Comparison of ENCODE assay signal across 23 cellular contexts in the genomic region with DNA sequence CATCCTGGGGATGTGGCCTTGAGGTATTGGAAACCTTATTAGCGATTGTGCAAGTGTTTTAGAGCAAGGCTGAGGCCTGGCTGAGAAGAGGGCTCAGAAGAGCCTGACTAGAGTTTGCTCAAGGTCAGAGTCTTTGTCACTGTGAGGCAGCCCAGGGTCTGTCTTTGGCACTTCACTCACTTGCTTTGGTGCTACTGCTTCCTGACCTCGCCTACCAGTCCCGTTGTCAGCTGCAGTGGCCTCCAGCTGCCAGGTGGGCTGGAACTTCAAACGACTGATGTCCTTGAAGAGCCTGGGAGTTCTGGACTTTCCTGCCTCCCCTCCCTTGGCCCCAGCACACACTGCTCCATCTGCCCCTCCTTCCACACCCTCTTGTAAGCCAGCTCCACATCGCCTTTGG.
A peak's percentile ranks its signal among the peaks of the same experiment; 100 is the strongest.
DNase-seq lines count a peak whose midpoint lies in the region; FAIRE-seq and TF ChIP-seq lines count a peak whose summit lies in the region.
"Had no signal": no experiment of that assay in that cellular context is flagged by ENCODE, and none has a peak within 500 bp of the region (broad histone marks: within the 10 kb centered on the region; RNA-seq: fewer than 3 reads in every experiment).

No MANE protein-coding gene starts in this region.

- WGBS in trophoblast cell (ENCODE audit: extremely low coverage, insufficient coverage, insufficient read length) = no CpG with 5 or more reads among the region's 5 CpGs

- no peaks in the 10 kb centered on the region for H3K9me3 ChIP-seq in Loucy (ENCODE audit: insufficient read depth, low read depth, low read length)
- H3K9me3 ChIP-seq in astrocyte (ENCODE audit: insufficient read depth, low read depth, low read length) = no peaks in the 10 kb centered on the region
- H3K9me3 ChIP-seq in trophoblast cell (ENCODE audit: insufficient read depth, low read depth, low read length) = no peaks in the 10 kb centered on the region
- H3K9me3 ChIP-seq: A549, lower lobe of right lung, MG63, uterus had no signal

- H2BK5ac ChIP-seq in trophoblast cell (ENCODE audit: low read depth, low read length, poor library complexity) = no peak overlapping the region

- H3K18ac ChIP-seq in trophoblast cell (ENCODE audit: low read length) = peak overlapping the region; percentile 6

- H4K12ac ChIP-seq in trophoblast cell (ENCODE audit: low read depth, low read length) = no peak overlapping the region

- peak overlapping the region; percentile 13 for H3K14ac ChIP-seq in trophoblast cell (ENCODE audit: low read length)

- H3K9me2 ChIP-seq in Loucy (replicated peaks; ENCODE audit: low read depth, low read length) = no peaks in the 10 kb centered on the region

- H3K27me3 ChIP-seq in Loucy (ENCODE audit: insufficient read depth, low read length, poor library complexity, severe bottlenecking) (no peaks in the 10 kb centered on the region), astrocyte (ENCODE audit: insufficient read depth, low read length) (no peaks in the 10 kb centered on the region), trophoblast cell (ENCODE audit: insufficient read depth, low read length) (no peaks in the 10 kb centered on the region)
- H3K27me3 ChIP-seq: foreskin keratinocyte, MG63, uterus had no signal

- peak overlapping the region; percentile 90 for H3K27ac Mint-ChIP-seq in T-helper 1 cell treated with Interleukin-12 subunit alpha and Interleukin-12 subunit beta and Interleukin-4 antibody, amounts not matched to agents 30 μg/mL and 1 μg/mL, for 36 hours
- H3K27ac Mint-ChIP-seq in astrocyte (ENCODE audit: unreplicated experiment) = peak overlapping the region; percentile 43

- H2AK5ac ChIP-seq in trophoblast cell (ENCODE audit: low read length) = peak overlapping the region; percentile 13

- no peak overlapping the region for H3K23ac ChIP-seq in trophoblast cell (ENCODE audit: low read length)

- H4K8ac ChIP-seq in trophoblast cell (ENCODE audit: low read depth, low read length) = no peak overlapping the region

- H2BK120ac ChIP-seq in trophoblast cell (ENCODE audit: insufficient read depth, low read length, poor library complexity) = peak overlapping the region; percentile 55

- H3K27ac ChIP-seq in astrocyte (ENCODE audit: low read depth, low read length) (no peak overlapping the region), trophoblast cell (ENCODE audit: low read depth, low read length) (no peak overlapping the region)
- H3K27ac ChIP-seq: A549, foreskin keratinocyte, uterus had no signal

- H4K91ac ChIP-seq in trophoblast cell (ENCODE audit: low read depth, low read length) = no peak overlapping the region

- H3K4me2 ChIP-seq in Loucy (ENCODE audit: low read depth, low read length, poor library complexity, severe bottlenecking) (no peak overlapping the region), astrocyte (ENCODE audit: low read length) (no peak overlapping the region), trophoblast cell (ENCODE audit: low read length) (no peak overlapping the region)
- H3K4me2 ChIP-seq: A549 had no signal

- peaks cover 38% of the 10 kb centered on the region for H3K4me1 ChIP-seq in Loucy (ENCODE audit: insufficient read depth, low read length, poor library complexity, severe bottlenecking)
- H3K4me1 ChIP-seq in astrocyte (ENCODE audit: insufficient read depth, low read length) = peaks cover 32% of the 10 kb centered on the region
- peaks cover 4 to 23% of the 10 kb centered on the region in 2 experiments for H3K4me1 ChIP-seq in trophoblast cell (ENCODE audit: control insufficient read depth in 1 of 2, insufficient read depth in 2 of 2, low read length in 2 of 2)
- H3K4me1 ChIP-seq: uterus had no signal

- H4K20me1 ChIP-seq in Loucy (ENCODE audit: insufficient read depth, low read length, poor library complexity, severe bottlenecking) (no peaks in the 10 kb centered on the region), astrocyte (ENCODE audit: insufficient read depth, low read length) (no peaks in the 10 kb centered on the region)

- H3K79me2 ChIP-seq in Loucy (ENCODE audit: insufficient read depth, low read length) (no peaks in the 10 kb centered on the region), astrocyte (ENCODE audit: insufficient read depth, low read length) (no peaks in the 10 kb centered on the region), trophoblast cell (ENCODE audit: control insufficient read depth, insufficient read depth, low read length, poor library complexity) (peaks cover 3% of the 10 kb centered on the region)

- no peaks in the 10 kb centered on the region for H3K36me3 ChIP-seq in Loucy (ENCODE audit: insufficient read depth, low read length)
- H3K36me3 ChIP-seq in astrocyte (ENCODE audit: insufficient read depth, low read length) = no peaks in the 10 kb centered on the region
- H3K36me3 ChIP-seq in trophoblast cell (ENCODE audit: control insufficient read depth in 1 of 2, insufficient read depth in 2 of 2, low read length in 2 of 2) = no peaks in the 10 kb centered on the region
- H3K36me3 ChIP-seq: lower lobe of right lung, MG63, uterus had no signal

- H2BK12ac ChIP-seq in trophoblast cell (ENCODE audit: low read length) = peak overlapping the region; percentile 3

- peaks cover 32% of the 10 kb centered on the region for H3K4me1 Mint-ChIP-seq in T-helper 1 cell treated with Interleukin-12 subunit alpha and Interleukin-12 subunit beta and Interleukin-4 antibody, amounts not matched to agents 30 μg/mL and 1 μg/mL, for 36 hours (ENCODE audit: low read depth)
- peaks cover 31% of the 10 kb centered on the region for H3K4me1 Mint-ChIP-seq in astrocyte (ENCODE audit: low read depth, unreplicated experiment)

- H3K4ac ChIP-seq in trophoblast cell (ENCODE audit: low read depth, low read length) = no peak overlapping the region

- H3K79me1 ChIP-seq in trophoblast cell (ENCODE audit: low read length) = peaks cover 11% of the 10 kb centered on the region

- TF ChIP-seq CTCF in Loucy (conservative IDR thresholded peaks at IDR 0.05; ENCODE audit: low read length) = no peak
- no peak for TF ChIP-seq CTCF in astrocyte (IDR thresholded peaks at IDR 0.05; ENCODE audit: insufficient read depth, low read depth, low read length)

- no peak for FAIRE-seq in astrocyte (lab: Jason Lieb, UNC)
- FAIRE-seq: A549, keratinocyte had no signal

- peaks cover 9% of the 10 kb centered on the region for H3K36me3 Mint-ChIP-seq in T-helper 1 cell treated with Interleukin-12 subunit alpha and Interleukin-12 subunit beta and Interleukin-4 antibody, amounts not matched to agents 30 μg/mL and 1 μg/mL, for 36 hours (ENCODE audit: low read depth)
- H3K36me3 Mint-ChIP-seq in astrocyte (ENCODE audit: low read depth, unreplicated experiment) = no peaks in the 10 kb centered on the region
- H3K36me3 Mint-ChIP-seq: CD4-positive, CD25-positive, alpha-beta regulatory T cell had no signal

- no peaks in the 10 kb centered on the region for H3K9me3 Mint-ChIP-seq in T-helper 1 cell treated with Interleukin-12 subunit alpha and Interleukin-12 subunit beta and Interleukin-4 antibody, amounts not matched to agents 30 μg/mL and 1 μg/mL, for 36 hours
- peaks cover 2% of the 10 kb centered on the region for H3K9me3 Mint-ChIP-seq in astrocyte (ENCODE audit: unreplicated experiment)
- H3K9me3 Mint-ChIP-seq: CD4-positive, CD25-positive, alpha-beta regulatory T cell had no signal

- H3K27me3 Mint-ChIP-seq in T-helper 1 cell treated with Interleukin-12 subunit alpha and Interleukin-12 subunit beta and Interleukin-4 antibody, amounts not matched to agents 30 μg/mL and 1 μg/mL, for 36 hours (ENCODE audit: low read depth) = no peaks in the 10 kb centered on the region
- H3K27me3 Mint-ChIP-seq in astrocyte (ENCODE audit: low read depth, unreplicated experiment) = no peaks in the 10 kb centered on the region

- H2AFZ ChIP-seq in Loucy (ENCODE audit: low read length) (peak overlapping the region; percentile 24), astrocyte (ENCODE audit: low read depth, low read length) (no peak overlapping the region), trophoblast cell (ENCODE audit: insufficient read depth, low read length, poor library complexity) (no peak overlapping the region)

- peaks cover 3% of the 10 kb centered on the region; the same call in 1 of the 2 replicates for H3F3A ChIP-seq in Loucy (ENCODE audit: low read depth)

- no peak overlapping the region for H3K9ac ChIP-seq in Loucy (ENCODE audit: low read depth, low read length, poor library complexity, severe bottlenecking)
- H3K9ac ChIP-seq in astrocyte (ENCODE audit: low read length) = no peak overlapping the region
- H3K9ac ChIP-seq in trophoblast cell (ENCODE audit: low read length) = no peak overlapping the region

- H3K4me3 Mint-ChIP-seq in T-helper 1 cell treated with Interleukin-12 subunit alpha and Interleukin-12 subunit beta and Interleukin-4 antibody, amounts not matched to agents 30 μg/mL and 1 μg/mL, for 36 hours = no peak overlapping the region
- no peak overlapping the region for H3K4me3 Mint-ChIP-seq in astrocyte (ENCODE audit: unreplicated experiment)
- H3K4me3 Mint-ChIP-seq: CD4-positive, CD25-positive, alpha-beta regulatory T cell had no signal

- DNase-seq in T-helper 1 cell (no peak), astrocyte (ENCODE audit: low read depth) (no peak), trophoblast cell (no peak), NCI-H446 treated with DMSO at 0.1 percent for 48 hours (lab: John Stamatoyannopoulos, UW) (no peak), HPDE6-E6E7 (ENCODE audit: extremely low spot score) (no peak)
- DNase-seq in stimulated activated CD4-positive, alpha-beta T cell treated with anti-CD3 and anti-CD28 coated beads, Interleukin-1b, Interleukin-23, amount 100 ng/mL, for 48 hours = no peak
- DNase-seq: activated CD4-positive, CD25-positive, alpha-beta regulatory T cell; activated effector memory CD4-positive, alpha-beta T cell treated with anti-CD3 and anti-CD28 coated beads, Interleukin-2, amount 50 U/mL, for 16 hours; DMS 273 treated with DMSO at 0.1 percent for 48 hours; foreskin keratinocyte; GF-D8; hippocampal formation; lower lobe of right lung; MG63; NCI-H526 treated with DMSO at 0.1 percent for 48 hours; OCI-M1; SIG-M5; uterus had no signal

- H3K4me3 ChIP-seq in Loucy (ENCODE audit: low read length, poor library complexity, severe bottlenecking) (no peak overlapping the region), astrocyte (ENCODE audit: insufficient read depth, low read depth, low read length) (no peak overlapping the region), trophoblast cell (ENCODE audit: low read depth, low read length) (no peak overlapping the region)
- H3K4me3 ChIP-seq: A549, lower lobe of right lung, MG63, uterus had no signal
